In genomic region chr6:170095273-170095976, GRCh38 we compare ENCODE assay signal across 21 cellular contexts.
A peak's percentile ranks its signal among the peaks of the same experiment; 100 is the strongest.
DNase-seq lines count a peak whose midpoint lies in the region; ATAC-seq, FAIRE-seq and TF ChIP-seq lines count a peak whose summit lies in the region.
"Had no signal": no experiment of that assay in that cellular context is flagged by ENCODE, and none has a peak within 500 bp of the region (broad histone marks: within the 10 kb centered on the region; RNA-seq: fewer than 3 reads in every experiment).

No MANE protein-coding gene starts in this region.

- 77% methylated on average over 7 of the region's 21 CpGs for WGBS in right lobe of liver (ENCODE audit: insufficient coverage, low coverage, low lambda C conversion rate, missing lambda C conversion rate)
- WGBS in HepG2 (ENCODE audit: low lambda C conversion rate), result 22% methylated on average over 19 of the region's 21 CpGs
- WGBS in trophoblast cell (ENCODE audit: extremely low coverage, insufficient coverage, insufficient read length), result no CpG with 5 or more reads among the region's 21 CpGs

- ATAC-seq in right lobe of liver (peak in 1 of 4 donors; percentile 10), HepG2 (no peak), HG02678 (IDR thresholded peaks at IDR 0.05; ENCODE audit: unreplicated experiment) (no peak)
- ATAC-seq: activated naive CD8-positive, alpha-beta T cell treated with anti-CD3 and anti-CD28 coated beads, Interleukin-2, amount 50 U/mL, for 24 hours; CD8-positive, alpha-beta T cell; HCT116 had no signal

- H2AK5ac ChIP-seq in trophoblast cell (ENCODE audit: low read length), result peak overlapping the region; percentile 55

- H3K79me2 ChIP-seq in HepG2 (ENCODE audit: insufficient read depth, low read length) (no peaks in the 10 kb centered on the region), trophoblast cell (ENCODE audit: control insufficient read depth, insufficient read depth, low read length, poor library complexity) (no peaks in the 10 kb centered on the region)

- H3K27ac ChIP-seq in right lobe of liver (no peak overlapping the region), HepG2 (ENCODE audit: extremely low read length, insufficient read depth, low read length) (no peak overlapping the region), trophoblast cell (ENCODE audit: low read depth, low read length) (no peak overlapping the region)
- H3K27ac ChIP-seq: heart right ventricle, ovary had no signal

- peak overlapping the region; percentile 88 for H4K91ac ChIP-seq in trophoblast cell (ENCODE audit: low read depth, low read length)

- CTCF ChIA-PET in HepG2 (lab: Yijun Ruan, JAX; ENCODE audit: low intra/inter-chr PET ratio, low total read pairs), result no interaction called here

- FAIRE-seq in HepG2 (lab: Jason Lieb, UNC) (no peak), D721Med (lab: Jason Lieb, UNC) (no peak)
- FAIRE-seq: islet of Langerhans, small intestine had no signal

- H3K23ac ChIP-seq in trophoblast cell (ENCODE audit: low read length), result no peak overlapping the region

- no peak overlapping the region for H4K8ac ChIP-seq in trophoblast cell (ENCODE audit: low read depth, low read length)

- POLR2A ChIA-PET in HepG2 (lab: Yijun Ruan, JAX), result no interaction called here

- no peak overlapping the region for H4K12ac ChIP-seq in trophoblast cell (ENCODE audit: low read depth, low read length)

- BruUV-seq in HepG2 (replicated peaks; lab: Mats Ljungman, UMichigan), result no TSS peak

- peak overlapping the region; percentile 3 for H2BK5ac ChIP-seq in trophoblast cell (ENCODE audit: low read depth, low read length, poor library complexity)

- intact Hi-C loops in right lobe of liver (cut with DNase I) (no loop called here), HepG2 (cut with micrococcal nuclease; ENCODE audit: unreplicated experiment) (no loop called here)

- no peak for TF ChIP-seq EP300 in HepG2 (IDR thresholded peaks at IDR 0.05; ENCODE audit: low read depth in 2 of 2, low read length in 2 of 2)
- no peak for TF ChIP-seq EP300 in HepG2 (CRISPR knock-in tag; IDR thresholded peaks at IDR 0.05; ENCODE audit: borderline replicate concordance)

- peak overlapping the region; percentile 47 for H2BK120ac ChIP-seq in trophoblast cell (ENCODE audit: insufficient read depth, low read length, poor library complexity)

- peak overlapping the region; percentile 42 for H3K18ac ChIP-seq in trophoblast cell (ENCODE audit: low read length)

- H3K9ac ChIP-seq in HepG2 (ENCODE audit: insufficient read depth, low read depth, low read length) (no peak overlapping the region), trophoblast cell (ENCODE audit: low read length) (no peak overlapping the region)

- H3K9me3 ChIP-seq in right lobe of liver (no peaks in the 10 kb centered on the region), HepG2 (ENCODE audit: low read length) (no peaks in the 10 kb centered on the region; the same call in 1 of the 2 replicates), trophoblast cell (ENCODE audit: insufficient read depth, low read depth, low read length) (peaks cover 6% of the 10 kb centered on the region)
- H3K9me3 ChIP-seq: heart right ventricle, ovary had no signal

- no peak overlapping the region for H3K4me3 ChIP-seq in right lobe of liver
- no peak overlapping the region for H3K4me3 ChIP-seq in HepG2 (replicated peaks in 1 of 3; ENCODE audit: insufficient read depth in 1 of 3, low read depth in 2 of 3, low read length in 3 of 3)
- peak overlapping the region; percentile 20 for H3K4me3 ChIP-seq in trophoblast cell (ENCODE audit: low read depth, low read length)
- H3K4me3 ChIP-seq: heart right ventricle, ovary had no signal

- in situ Hi-C loops in HepG2 (cut with HindIII; ENCODE audit: extremely low pct_ligation_motif_present, low pct_unique_long_range_greater_than_20kb), result no loop called here
- in situ Hi-C loops in ACHN (cut with HindIII; ENCODE audit: low pct_ligation_motif_present, low pct_unique_long_range_greater_than_20kb, low sequenced_read_pairs), result no loop called here

- H2AFZ ChIP-seq in HepG2 (ENCODE audit: low read length), result no peak overlapping the region
- no peak overlapping the region for H2AFZ ChIP-seq in trophoblast cell (ENCODE audit: insufficient read depth, low read length, poor library complexity)

- H3K79me1 ChIP-seq in trophoblast cell (ENCODE audit: low read length), result peaks cover 13% of the 10 kb centered on the region

- H3K36me3 ChIP-seq in right lobe of liver (no peaks in the 10 kb centered on the region), HepG2 (replicated peaks in 1 of 2; ENCODE audit: control insufficient read depth in 1 of 2, insufficient read depth in 2 of 2, low read length in 2 of 2) (no peaks in the 10 kb centered on the region), trophoblast cell (ENCODE audit: control insufficient read depth in 1 of 2, insufficient read depth in 2 of 2, low read length in 2 of 2) (no peaks in the 10 kb centered on the region)
- H3K36me3 ChIP-seq: heart right ventricle, ovary had no signal

- TF ChIP-seq RAD21 in HepG2 (CRISPR knock-in tag; IDR thresholded peaks at IDR 0.05), result no peak

- TF ChIP-seq CTCF in right lobe of liver (IDR thresholded peaks at IDR 0.05) (no peak), HepG2 (CRISPR knock-in tag; IDR thresholded peaks at IDR 0.05) (no peak), D721Med (IDR thresholded peaks at IDR 0.05; ENCODE audit: insufficient read depth, missing control alignments) (no peak)

- H3K4me2 ChIP-seq in HepG2 (ENCODE audit: low read depth, low read length) (no peak overlapping the region), trophoblast cell (ENCODE audit: low read length) (no peak overlapping the region)

- H3K14ac ChIP-seq in trophoblast cell (ENCODE audit: low read length), result peak overlapping the region; percentile 65

- no peak for TF ChIP-seq POLR2A in right lobe of liver (IDR thresholded peaks at IDR 0.05)
- no peak for TF ChIP-seq POLR2A in HepG2 (IDR thresholded peaks at IDR 0.05; ENCODE audit: insufficient read depth in 1 of 2, low read depth in 2 of 2, low read length in 2 of 2)

- H3K4me1 ChIP-seq in right lobe of liver, result no peaks in the 10 kb centered on the region
- H3K4me1 ChIP-seq in HepG2 (ENCODE audit: insufficient read depth, low read length), result no peaks in the 10 kb centered on the region
- H3K4me1 ChIP-seq in trophoblast cell (ENCODE audit: control insufficient read depth in 1 of 2, insufficient read depth in 2 of 2, low read length in 2 of 2), result peaks cover 19 to 26% of the 10 kb centered on the region in 2 experiments

- peak overlapping the region; percentile 43 for H2BK12ac ChIP-seq in trophoblast cell (ENCODE audit: low read length)

- H4K20me1 ChIP-seq in HepG2 (ENCODE audit: insufficient read depth, low read length), result no peaks in the 10 kb centered on the region; the same call in 1 of the 2 replicates

- H3K4ac ChIP-seq in trophoblast cell (ENCODE audit: low read depth, low read length), result no peak overlapping the region

- no peaks in the 10 kb centered on the region for H3K27me3 ChIP-seq in right lobe of liver
- peaks cover 27 to 97% of the 10 kb centered on the region in 2 experiments for H3K27me3 ChIP-seq in HepG2 (ENCODE audit: control insufficient read depth in 1 of 2, insufficient read depth in 2 of 2, low read length in 2 of 2)
- H3K27me3 ChIP-seq in trophoblast cell (ENCODE audit: insufficient read depth, low read length), result no peaks in the 10 kb centered on the region
- H3K27me3 ChIP-seq: ovary had no signal

- DNase-seq in right lobe of liver (peak in 2 of 3 donors; percentile 43 to 49), HepG2 (ENCODE audit: low spot score) (no peak), islet precursor cell (peak; percentile 36), trophoblast cell (no peak), ACHN (no peak), COLO668 (lab: John Stamatoyannopoulos, UW; ENCODE audit: unreplicated experiment) (no peak), D721Med (ENCODE audit: insufficient read length, low spot score) (no peak)
- DNase-seq: activated CD4-positive, alpha-beta T cell treated with anti-CD3 and anti-CD28 coated beads, Interleukin-2, amount 50 U/mL, for 48 hours; activated naive CD8-positive, alpha-beta T cell treated with anti-CD3 and anti-CD28 coated beads, Interleukin-2, amount 50 U/mL, for 24 hours; central memory CD4-positive, alpha-beta T cell; DMS79 treated with DMSO at 0.1 percent for 48 hours; effector memory CD4-positive, alpha-beta T cell; heart right ventricle; Kasumi-1; NCI-H2171; small intestine had no signal

TF ChIP-seq in HepG2, 621 proteins besides CTCF, POLR2A, EP300 and RAD21 (continues in another document):
- TF ChIP-seq ZNF441 (CRISPR knock-in tag; IDR thresholded peaks at IDR 0.05; ENCODE audit: borderline replicate concordance) (no peak), DNMT3B (CRISPR knock-in tag; conservative IDR thresholded peaks at IDR 0.05) (no peak), AGO2 (optimal IDR thresholded peaks at IDR 0.05; ENCODE audit: low read depth, low read length) (no peak), HINFP (CRISPR knock-in tag; IDR thresholded peaks at IDR 0.05; ENCODE audit: low read depth) (no peak), POLR2AphosphoS2 (IDR thresholded peaks at IDR 0.05; ENCODE audit: low read depth, low read length) (no peak), USF2 (IDR thresholded peaks at IDR 0.05; ENCODE audit: low read depth, low read length) (no peak), USF2 (CRISPR knock-in tag; IDR thresholded peaks at IDR 0.05; ENCODE audit: borderline replicate concordance) (no peak)

Comparison
In these comparisons a context has a peak if more than half of its experiments do, and no peak if none do; other contexts are left out.
1. DNase-seq: peak in right lobe of liver (2 of 3) and islet precursor cell (single experiment); none in HepG2 (single experiment), trophoblast cell (0 of 2), ACHN (single experiment), COLO668 (single experiment) and D721Med (single experiment).